In genomic region chr4:149980125-149980682, GRCh38 we compare ENCODE assay signal across 1 cellular context.
TF ChIP-seq lines count a peak whose summit lies in the region.

No MANE protein-coding gene starts in this region.

TF ChIP-seq in HCT116, 20 proteins besides CTCF, POLR2A, EP300 and RAD21 (continued from another document):
- no peak for TF ChIP-seq REST (IDR thresholded peaks at IDR 0.05; ENCODE audit: low read depth)
- no peak for TF ChIP-seq SIN3A (IDR thresholded peaks at IDR 0.05; ENCODE audit: low read depth)
- no peak for TF ChIP-seq ZNF274 (IDR thresholded peaks at IDR 0.05; ENCODE audit: low read depth, low read length)
- TF ChIP-seq ZFX (IDR thresholded peaks at IDR 0.05), result no peak
- no peak for TF ChIP-seq EZH2phosphoT487 (IDR thresholded peaks at IDR 0.05; ENCODE audit: borderline replicate concordance)
